27 cellular contexts compared by ENCODE assay signal in the genomic region with DNA sequence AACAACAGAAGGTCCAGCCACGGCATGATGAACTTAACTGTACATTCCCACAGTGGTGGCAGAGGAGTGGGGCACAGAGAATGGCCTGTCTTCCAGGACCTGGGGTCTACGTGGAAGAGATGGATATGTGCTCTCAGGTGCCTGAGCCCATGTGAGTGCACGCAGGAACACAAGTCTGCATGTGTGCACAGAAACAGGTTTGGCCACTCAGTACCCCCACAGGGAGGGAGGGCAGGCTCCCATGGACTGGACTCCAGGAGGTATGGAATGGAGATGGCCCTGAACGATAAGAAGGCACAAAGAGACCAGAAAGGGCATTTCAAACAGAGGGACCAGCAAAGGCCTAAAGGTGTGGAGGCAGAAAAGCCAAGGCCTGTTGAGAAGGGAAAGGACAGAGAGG. TPM values are rescaled to one million over a fixed set of nuclear protein-coding genes. Genes with fewer than 3 reads are reported as not detected.
"Had no signal": no experiment of that assay in that cellular context is flagged by ENCODE, and none has a peak within 500 bp of the region (broad histone marks: within the 10 kb centered on the region; RNA-seq: fewer than 3 reads in every experiment).

No MANE protein-coding gene starts in this region.

- H3K4me1 Mint-ChIP-seq: activated B cell treated with CpG ODN at 0.5 μM for 24 hours; brain; endodermal cell; stimulated activated memory B cell treated with anti-CD40 and anti-IgM and Interleukin-4, amounts not matched to agents 10 μg/mL and 1 μg/mL and 100 μg/mL, for 72 hours had no signal

- ATAC-seq: foreskin keratinocyte; left ventricle myocardium superior; naive thymus-derived CD4-positive, alpha-beta T cell; stimulated activated memory B cell treated with anti-CD40 and anti-IgM and Interleukin-4, amounts not matched to agents 10 μg/mL and 1 μg/mL and 100 μg/mL, for 72 hours had no signal

- H3K36me3 Mint-ChIP-seq: brain; naive thymus-derived CD4-positive, alpha-beta T cell had no signal

- DNase-seq: activated B cell treated with CpG ODN at 0.5 μM for 24 hours; activated CD4-positive, alpha-beta memory T cell treated with anti-CD3 and anti-CD28 coated beads, Interleukin-2, amount 10 ng/mL, durations not matched to agents 7 days and 5 days; activated CD4-positive, alpha-beta T cell treated with anti-CD3 and anti-CD28 coated beads for 4 hours; activated naive CD4-positive, alpha-beta T cell treated with anti-CD3 and anti-CD28 coated beads for 36 hours; activated T-cell treated with anti-CD3 and anti-CD28 coated beads, Interleukin-2, amount 50 U/mL, for 24 hours; anterior cingulate cortex; endodermal cell; foreskin keratinocyte; glutamatergic neuron; hippocampal formation; left ventricle myocardium superior; naive thymus-derived CD4-positive, alpha-beta T cell; retina; spleen; stimulated activated CD4-positive, alpha-beta T cell treated with anti-CD3 and anti-CD28 coated beads, Interleukin-4, amount 100 ng/mL, for 4 hours; thyroid gland had no signal

- H3K4me1 ChIP-seq: spleen had no signal

- H3K4me3 Mint-ChIP-seq: activated B cell treated with CpG ODN at 0.5 μM for 24 hours; activated CD4-positive, alpha-beta memory T cell treated with anti-CD3 and anti-CD28 coated beads, Interleukin-2, amount 10 ng/mL, durations not matched to agents 7 days and 5 days; activated naive CD4-positive, alpha-beta T cell treated with anti-CD3 and anti-CD28 coated beads for 36 hours; activated T-cell treated with anti-CD3 and anti-CD28 coated beads, Interleukin-2, amount 50 U/mL, for 24 hours; brain; endodermal cell; naive thymus-derived CD4-positive, alpha-beta T cell; stimulated activated memory B cell treated with anti-CD40 and anti-IgM and Interleukin-4, amounts not matched to agents 10 μg/mL and 1 μg/mL and 100 μg/mL, for 72 hours had no signal

- H3K27me3 ChIP-seq: foreskin keratinocyte, neutrophil, thyroid gland had no signal

- H3K27ac ChIP-seq: epithelial cell of prostate, foreskin keratinocyte, neutrophil, spleen, thyroid gland had no signal

- H3K36me3 ChIP-seq: thyroid gland had no signal

- H3K4me3 ChIP-seq: spleen, thyroid gland had no signal

- H3K9me3 Mint-ChIP-seq: activated B cell treated with CpG ODN at 0.5 μM for 24 hours; activated CD4-positive, alpha-beta memory T cell treated with anti-CD3 and anti-CD28 coated beads, Interleukin-2, amount 10 ng/mL, durations not matched to agents 7 days and 5 days; activated naive CD4-positive, alpha-beta T cell treated with anti-CD3 and anti-CD28 coated beads for 36 hours; activated T-cell treated with anti-CD3 and anti-CD28 coated beads, Interleukin-2, amount 50 U/mL, for 24 hours; activated T-helper 2 cell treated with anti-CD3 and anti-CD28 coated beads, Interferon-gamma antibody, Interleukin-2, Interleukin-4, amounts not matched to agents 10 μg/mL and 5 μg/mL and 100 μg/mL, durations not matched to agents 14 hours and 24 hours and 36 hours; endodermal cell; naive thymus-derived CD4-positive, alpha-beta T cell; stimulated activated memory B cell treated with anti-CD40 and anti-IgM and Interleukin-4, amounts not matched to agents 10 μg/mL and 1 μg/mL and 100 μg/mL, for 72 hours had no signal

- H3K9me3 ChIP-seq: neutrophil, spleen, thyroid gland had no signal

- FAIRE-seq: keratinocyte, TTC549, urothelium cell line had no signal

- H3K27me3 Mint-ChIP-seq: activated B cell treated with CpG ODN at 0.5 μM for 24 hours; activated CD4-positive, alpha-beta memory T cell treated with anti-CD3 and anti-CD28 coated beads, Interleukin-2, amount 10 ng/mL, durations not matched to agents 7 days and 5 days; activated T-cell treated with anti-CD3 and anti-CD28 coated beads, Interleukin-2, amount 50 U/mL, for 24 hours; brain; naive thymus-derived CD4-positive, alpha-beta T cell; stimulated activated memory B cell treated with anti-CD40 and anti-IgM and Interleukin-4, amounts not matched to agents 10 μg/mL and 1 μg/mL and 100 μg/mL, for 72 hours had no signal

- H3K27ac Mint-ChIP-seq: activated B cell treated with CpG ODN at 0.5 μM for 24 hours; activated CD4-positive, alpha-beta memory T cell treated with anti-CD3 and anti-CD28 coated beads, Interleukin-2, amount 10 ng/mL, durations not matched to agents 7 days and 5 days; activated naive CD4-positive, alpha-beta T cell treated with anti-CD3 and anti-CD28 coated beads for 36 hours; activated T-cell treated with anti-CD3 and anti-CD28 coated beads, Interleukin-2, amount 50 U/mL, for 24 hours; activated T-helper 2 cell treated with anti-CD3 and anti-CD28 coated beads, Interferon-gamma antibody, Interleukin-2, Interleukin-4, amounts not matched to agents 10 μg/mL and 5 μg/mL and 100 μg/mL, durations not matched to agents 14 hours and 24 hours and 36 hours; endodermal cell; naive thymus-derived CD4-positive, alpha-beta T cell; stimulated activated memory B cell treated with anti-CD40 and anti-IgM and Interleukin-4, amounts not matched to agents 10 μg/mL and 1 μg/mL and 100 μg/mL, for 72 hours had no signal

RNA-seq across cellular contexts. Expression of a gene that starts 58.6 kb away (rescaled TPM):
- total RNA-seq: activated B cell treated with CpG ODN at 0.5 μM for 24 hours; activated CD4-positive, alpha-beta memory T cell treated with anti-CD3 and anti-CD28 coated beads, Interleukin-2, amount 10 ng/mL, durations not matched to agents 7 days and 5 days; activated naive CD4-positive, alpha-beta T cell treated with anti-CD3 and anti-CD28 coated beads for 36 hours; activated T-helper 2 cell treated with anti-CD3 and anti-CD28 coated beads, Interferon-gamma antibody, Interleukin-2, Interleukin-4, amounts not matched to agents 10 μg/mL and 5 μg/mL and 100 μg/mL, durations not matched to agents 14 hours and 24 hours and 36 hours; dermis microvascular lymphatic vessel endothelial cell; endodermal cell; fibroblast of lung; foreskin keratinocyte; left ventricle myocardium superior; mucosa of gallbladder; naive thymus-derived CD4-positive, alpha-beta T cell; spleen; thyroid gland had no signal
- polyA plus RNA-seq: fibroblast of lung; keratinocyte; naive thymus-derived CD4-positive, alpha-beta T cell had no signal
